Comparison of ENCODE assay signal across 25 cellular contexts in the genomic region with DNA sequence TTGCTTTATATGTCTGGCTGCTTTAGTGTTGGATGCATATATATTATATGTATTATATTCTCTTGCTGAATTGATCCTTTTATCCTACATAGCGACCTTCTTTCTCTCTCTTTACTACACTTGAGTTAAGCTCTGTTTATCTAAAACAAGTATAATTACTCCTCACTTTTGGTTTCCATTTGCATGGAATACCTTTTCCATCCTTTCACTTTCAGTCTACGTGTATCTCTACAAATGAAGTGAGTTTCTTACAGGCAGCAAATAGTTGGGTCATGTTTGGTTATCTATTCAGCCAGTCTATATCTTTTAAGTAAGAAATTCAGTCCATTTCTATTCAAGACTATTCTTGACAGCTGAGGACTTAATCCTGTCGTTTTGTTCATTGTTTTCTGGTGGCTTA.
"Had no signal": no experiment of that assay in that cellular context is flagged by ENCODE, and none has a peak within 500 bp of the region (broad histone marks: within the 10 kb centered on the region; RNA-seq: fewer than 3 reads in every experiment).

No MANE protein-coding gene starts in this region.

- ATAC-seq: activated T-cell treated with anti-CD3 and anti-CD28 coated beads, Interleukin-2, amount 50 U/mL, for 4 hours; activated T-helper 17 cell treated with anti-CD3 and anti-CD28 coated beads, Interleukin-2, amount 50 U/mL, for 72 hours; effector memory CD8-positive, alpha-beta T cell; foreskin keratinocyte; gastrocnemius medialis; heart left ventricle; T-helper 17 cell had no signal

- DNase-seq: activated CD4-positive, alpha-beta memory T cell treated with anti-CD3 and anti-CD28 coated beads, Interleukin-2, amount 10 ng/mL, durations not matched to agents 7 days and 5 days; activated CD4-positive, alpha-beta T cell treated with anti-CD3 and anti-CD28 coated beads for 1 hour; activated CD4-positive, alpha-beta T cell treated with anti-CD3 and anti-CD28 coated beads for 4 hours; activated CD4-positive, alpha-beta T cell treated with anti-CD3 and anti-CD28 coated beads, Interleukin-2, amount 10 ng/mL, durations not matched to agents 7 days and 5 days; activated CD4-positive, alpha-beta T cell treated with anti-CD3 and anti-CD28 coated beads, Interleukin-2, amount 50 U/mL, for 4 hours; activated effector memory CD4-positive, alpha-beta T cell treated with Interleukin-2 at 50 U/mL for 16 hours; activated gamma-delta T cell treated with Interleukin-2 at 50 U/mL for 16 hours; activated naive CD4-positive, alpha-beta T cell treated with anti-CD3 and anti-CD28 coated beads, Interleukin-2, amount 50 U/mL, for 16 hours; activated naive CD4-positive, alpha-beta T cell treated with Interleukin-2 at 50 U/mL for 16 hours; activated T-cell treated with anti-CD3 and anti-CD28 coated beads, Interleukin-2, amount 50 U/mL, for 4 hours; amniotic stem cell; anterior cingulate cortex; brain microvascular endothelial cell; dorsolateral prefrontal cortex; effector memory CD8-positive, alpha-beta T cell; erythroblast; foreskin keratinocyte; gastrocnemius medialis; glutamatergic neuron; heart left ventricle; T-helper 17 cell; T1000 had no signal

- H3K4me1 ChIP-seq: foreskin keratinocyte, gastrocnemius medialis had no signal

- H3K27ac ChIP-seq: brain microvascular endothelial cell, coronary artery, dorsolateral prefrontal cortex, esophagus muscularis mucosa, foreskin keratinocyte, gastrocnemius medialis, heart left ventricle had no signal

- H3K36me3 ChIP-seq: brain microvascular endothelial cell, esophagus muscularis mucosa, gastrocnemius medialis, heart left ventricle had no signal

- H3K4me3 ChIP-seq: coronary artery, dorsolateral prefrontal cortex, esophagus muscularis mucosa, gastrocnemius medialis, heart left ventricle had no signal

- H3K27me3 ChIP-seq: brain microvascular endothelial cell, dorsolateral prefrontal cortex, esophagus muscularis mucosa, foreskin keratinocyte, gastrocnemius medialis, heart left ventricle had no signal

- H3K9me3 ChIP-seq: gastrocnemius medialis had no signal
